Comparison of ENCODE assay signal across 29 cellular contexts in the genomic region with DNA sequence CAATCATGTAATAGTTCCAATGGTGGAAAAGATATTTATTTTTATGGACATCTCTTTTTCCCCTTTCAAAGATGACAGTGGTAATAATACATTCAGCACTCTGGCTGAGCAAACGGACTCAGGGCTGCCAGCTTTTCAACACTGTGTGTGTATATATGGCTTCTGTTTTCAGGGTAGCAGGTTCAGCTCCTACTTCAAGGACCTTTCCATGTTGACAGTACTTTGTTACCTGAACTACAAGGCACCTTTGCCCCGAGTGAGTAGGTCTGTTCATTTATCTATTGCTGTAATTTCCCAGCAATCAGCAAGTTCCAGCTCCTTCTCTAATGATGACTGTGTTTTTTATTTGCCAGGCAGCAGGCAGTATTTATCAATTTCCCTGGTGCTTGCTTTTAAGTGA.
"Had no signal": no experiment of that assay in that cellular context is flagged by ENCODE, and none has a peak within 500 bp of the region (broad histone marks: within the 10 kb centered on the region; RNA-seq: fewer than 3 reads in every experiment).

No MANE protein-coding gene starts in this region.

- H3K9me3 ChIP-seq: esophagus muscularis mucosa, gastrocnemius medialis, lower lobe of right lung, psoas muscle, right atrium auricular region, thyroid gland, upper lobe of right lung had no signal

- H3K4me1 ChIP-seq: gastrocnemius medialis, lower lobe of right lung, psoas muscle, right atrium auricular region, thyroid gland, upper lobe of right lung had no signal

- DNase-seq: activated CD4-positive, alpha-beta T cell treated with anti-CD3 and anti-CD28 coated beads, Interleukin-2, amount 10 ng/mL, durations not matched to agents 7 days and 5 days; activated CD4-positive, CD25-positive, alpha-beta regulatory T cell treated with anti-CD3 and anti-CD28 coated beads, Interleukin-2, amount 50 U/mL, for 72 hours; activated CD8-positive, alpha-beta memory T cell treated with anti-CD3 and anti-CD28 coated beads, Interleukin-2, amount 10 ng/mL, durations not matched to agents 7 days and 5 days; activated CD8-positive, alpha-beta T cell treated with anti-CD3 and anti-CD28 coated beads for 36 hours; activated gamma-delta T cell; activated naive CD4-positive, alpha-beta T cell treated with anti-CD3 and anti-CD28 coated beads, Interleukin-2, amount 50 U/mL, for 16 hours; activated naive CD8-positive, alpha-beta T cell treated with anti-CD3 and anti-CD28 coated beads, Interleukin-2, amount 50 U/mL, for 24 hours; caudate nucleus; dermis blood vessel endothelial cell; effector CD8-positive, alpha-beta T cell; gastrocnemius medialis; head of caudate nucleus; kidney; lower lobe of right lung; natural killer cell; psoas muscle; stimulated activated CD4-positive, alpha-beta T cell treated with anti-CD3 and anti-CD28 coated beads, Interleukin-12 subunit alpha, Interleukin-12 subunit beta, amount 100 ng/mL, for 4 hours; stimulated activated CD4-positive, alpha-beta T cell treated with anti-CD3 and anti-CD28 coated beads, Interleukin-4, amount 100 ng/mL, for 4 hours; stimulated activated naive CD8-positive, alpha-beta T cell treated with anti-CD3 and anti-CD28 coated beads, Interleukin-15, Interleukin-2, amounts not matched to agents 100 U/mL and 50 U/mL, for 24 hours; substantia nigra; T-helper 1 cell; thyroid gland; upper lobe of right lung; WERI-Rb-1 had no signal

- H3K36me3 Mint-ChIP-seq: activated CD8-positive, alpha-beta memory T cell treated with anti-CD3 and anti-CD28 coated beads, Interleukin-2, amount 10 ng/mL, durations not matched to agents 7 days and 5 days; mesothelial cell of epicardium; natural killer cell had no signal

- H3K36me3 ChIP-seq: esophagus muscularis mucosa, gastrocnemius medialis, lower lobe of right lung, right atrium auricular region, thyroid gland, upper lobe of right lung, WERI-Rb-1 had no signal

- ATAC-seq: activated CD8-positive, alpha-beta memory T cell treated with anti-CD3 and anti-CD28 coated beads, Interleukin-2, amount 10 ng/mL, durations not matched to agents 7 days and 5 days; activated CD8-positive, alpha-beta T cell treated with anti-CD3 and anti-CD28 coated beads for 36 hours; activated naive CD8-positive, alpha-beta T cell treated with anti-CD3 and anti-CD28 coated beads, Interleukin-2, amount 50 U/mL, for 24 hours; gastrocnemius medialis; left lobe of liver; lower lobe of right lung; natural killer cell; psoas muscle; stimulated activated naive CD8-positive, alpha-beta T cell treated with anti-CD3 and anti-CD28 coated beads, Interleukin-15, Interleukin-2, amounts not matched to agents 100 U/mL and 50 U/mL, for 24 hours; upper lobe of right lung had no signal

- H3K27ac ChIP-seq: gastrocnemius medialis, lower lobe of right lung, psoas muscle, right atrium auricular region, thyroid gland, upper lobe of right lung, WERI-Rb-1 had no signal

- H3K9me3 Mint-ChIP-seq: activated CD4-positive, alpha-beta T cell treated with anti-CD3 and anti-CD28 coated beads, Interleukin-2, amount 10 ng/mL, durations not matched to agents 7 days and 5 days; activated CD8-positive, alpha-beta T cell treated with anti-CD3 and anti-CD28 coated beads for 36 hours; activated naive CD8-positive, alpha-beta T cell treated with anti-CD3 and anti-CD28 coated beads, Interleukin-2, amount 50 U/mL, for 24 hours; activated T-helper 1 cell treated with anti-CD3 and anti-CD28 coated beads, Interleukin-12 subunit alpha, Interleukin-12 subunit beta, Interleukin-2, Interleukin-4 antibody, amounts not matched to agents 30 ng/mL and 10 ng/mL and 1 ng/mL, durations not matched to agents 14 hours and 24 hours and 36 hours had no signal

- H3K4me3 ChIP-seq: esophagus muscularis mucosa, gastrocnemius medialis, lower lobe of right lung, psoas muscle, right atrium auricular region, thyroid gland, upper lobe of right lung had no signal

- H3K27ac Mint-ChIP-seq: activated CD4-positive, alpha-beta T cell treated with anti-CD3 and anti-CD28 coated beads, Interleukin-2, amount 10 ng/mL, durations not matched to agents 7 days and 5 days; activated CD8-positive, alpha-beta memory T cell treated with anti-CD3 and anti-CD28 coated beads, Interleukin-2, amount 10 ng/mL, durations not matched to agents 7 days and 5 days; activated CD8-positive, alpha-beta T cell treated with anti-CD3 and anti-CD28 coated beads for 36 hours; activated naive CD8-positive, alpha-beta T cell treated with anti-CD3 and anti-CD28 coated beads, Interleukin-2, amount 50 U/mL, for 24 hours; activated T-helper 1 cell treated with anti-CD3 and anti-CD28 coated beads, Interleukin-12 subunit alpha, Interleukin-12 subunit beta, Interleukin-2, Interleukin-4 antibody, amounts not matched to agents 30 ng/mL and 10 ng/mL and 1 ng/mL, durations not matched to agents 14 hours and 24 hours and 36 hours; mesothelial cell of epicardium; natural killer cell had no signal

- H3K27me3 Mint-ChIP-seq: activated CD8-positive, alpha-beta T cell treated with anti-CD3 and anti-CD28 coated beads for 36 hours; activated naive CD8-positive, alpha-beta T cell treated with anti-CD3 and anti-CD28 coated beads, Interleukin-2, amount 50 U/mL, for 24 hours had no signal

- H3K4me3 Mint-ChIP-seq: activated CD4-positive, alpha-beta T cell treated with anti-CD3 and anti-CD28 coated beads, Interleukin-2, amount 10 ng/mL, durations not matched to agents 7 days and 5 days; activated CD8-positive, alpha-beta memory T cell treated with anti-CD3 and anti-CD28 coated beads, Interleukin-2, amount 10 ng/mL, durations not matched to agents 7 days and 5 days; activated CD8-positive, alpha-beta T cell treated with anti-CD3 and anti-CD28 coated beads for 36 hours; activated naive CD8-positive, alpha-beta T cell treated with anti-CD3 and anti-CD28 coated beads, Interleukin-2, amount 50 U/mL, for 24 hours; activated T-helper 1 cell treated with anti-CD3 and anti-CD28 coated beads, Interleukin-12 subunit alpha, Interleukin-12 subunit beta, Interleukin-2, Interleukin-4 antibody, amounts not matched to agents 30 ng/mL and 10 ng/mL and 1 ng/mL, durations not matched to agents 14 hours and 24 hours and 36 hours; mesothelial cell of epicardium; natural killer cell had no signal

- H3K27me3 ChIP-seq: esophagus muscularis mucosa, gastrocnemius medialis, right atrium auricular region, thyroid gland, upper lobe of right lung had no signal

- H3K4me1 Mint-ChIP-seq: activated CD4-positive, alpha-beta T cell treated with anti-CD3 and anti-CD28 coated beads, Interleukin-2, amount 10 ng/mL, durations not matched to agents 7 days and 5 days; activated CD8-positive, alpha-beta memory T cell treated with anti-CD3 and anti-CD28 coated beads, Interleukin-2, amount 10 ng/mL, durations not matched to agents 7 days and 5 days; activated naive CD8-positive, alpha-beta T cell treated with anti-CD3 and anti-CD28 coated beads, Interleukin-2, amount 50 U/mL, for 24 hours; natural killer cell had no signal
